1 cellular context compared by ENCODE assay signal in genomic region chr18:10536270-10536669, GRCh38.
TF ChIP-seq lines count a peak whose summit lies in the region.

No MANE protein-coding gene starts in this region.

TF ChIP-seq in IMR-90, 13 proteins besides CTCF, POLR2A, EP300 and RAD21 (continued from another document):
- TF ChIP-seq MXI1 (IDR thresholded peaks at IDR 0.05; ENCODE audit: borderline replicate concordance, low read depth, low read length): no peak
